In genomic region chr3:43372007-43372754, GRCh38 we compare ENCODE assay signal across 17 cellular contexts.
DNase-seq lines count a peak whose midpoint lies in the region; ATAC-seq and TF ChIP-seq lines count a peak whose summit lies in the region.
"Had no signal": no experiment of that assay in that cellular context is flagged by ENCODE, and none has a peak within 500 bp of the region (broad histone marks: within the 10 kb centered on the region; RNA-seq: fewer than 3 reads in every experiment).

No MANE protein-coding gene starts in this region.

- peaks cover 27% of the 10 kb centered on the region for H3K4me1 Mint-ChIP-seq in WTC11
- peaks cover 36% of the 10 kb centered on the region for H3K4me1 Mint-ChIP-seq in stimulated activated effector memory CD8-positive, alpha-beta T cell treated with anti-CD3 and anti-CD28 coated beads, Interleukin-12 subunit alpha, Interleukin-12 subunit beta, amount 100 ng/mL, for 72 hours
- H3K4me1 Mint-ChIP-seq in MCF 10A (ENCODE audit: insufficient read depth, unreplicated experiment) = no peaks in the 10 kb centered on the region
- H3K4me1 Mint-ChIP-seq: IgD-negative memory B cell had no signal

- H3K4me1 ChIP-seq in A673 (ENCODE audit: insufficient read depth, low read length, poor library complexity, severe bottlenecking) = no peaks in the 10 kb centered on the region
- H3K4me1 ChIP-seq: HAP-1 had no signal

- DNase-seq in Right ventricle myocardium inferior (ENCODE audit: missing footprints) = peak; percentile 23
- no peak for DNase-seq in cardiac septum (ENCODE audit: low spot score)
- no peak for DNase-seq in WTC11 (ENCODE audit: low spot score)
- peak; percentile 56 for DNase-seq in left kidney (ENCODE audit: low read depth, low spot score)
- DNase-seq in stimulated activated effector memory CD8-positive, alpha-beta T cell treated with anti-CD3 and anti-CD28 coated beads, Interleukin-12 subunit alpha, Interleukin-12 subunit beta, amount 100 ng/mL, for 72 hours (ENCODE audit: low spot score in 2 of 2) = no peak
- no peak for DNase-seq in stimulated activated CD4-positive, alpha-beta T cell treated with anti-CD3 and anti-CD28 coated beads, Interleukin-15, amount 100 ng/mL, for 24 hours
- DNase-seq in A673 (ENCODE audit: low spot score) = no peak
- DNase-seq in MCF 10A (ENCODE audit: unreplicated experiment) = no peak
- DNase-seq: DMS53, Kasumi-1, NCI-H1105, NCI-H1694, NCI-H526 treated with DMSO at 0.1 percent for 48 hours, SHP77 had no signal

- H3K4me3 Mint-ChIP-seq in WTC11 (peak overlapping the region; percentile 7; the same call in 1 of the 2 replicates), MCF 10A (ENCODE audit: unreplicated experiment) (no peak overlapping the region)
- no peak overlapping the region for H3K4me3 Mint-ChIP-seq in stimulated activated effector memory CD8-positive, alpha-beta T cell treated with anti-CD3 and anti-CD28 coated beads, Interleukin-12 subunit alpha, Interleukin-12 subunit beta, amount 100 ng/mL, for 72 hours

- H3K27me3 ChIP-seq in A673 (replicated peaks; ENCODE audit: insufficient read depth, low read depth, low read length, poor library complexity) = no peaks in the 10 kb centered on the region

- no TSS peak for BruUV-seq in A673 (replicated peaks; lab: Mats Ljungman, UMichigan)
- no TSS peak for BruUV-seq in MCF 10A (replicated peaks; lab: Mats Ljungman, UMichigan)

- POLR2A ChIA-PET in WTC11 (lab: Charles Lee) = no interaction called here
- POLR2A ChIA-PET in A673 (lab: Charles Lee; ENCODE audit: low non-redundant PET) = no interaction called here
- POLR2A ChIA-PET in MCF 10A (lab: Yijun Ruan, JAX) = interaction anchor here (0.7 kb wide), 1 partner anchor 357 kb away, joined by 3 read pairs; no protein-coding TSS in a partner anchor

- H3K36me3 Mint-ChIP-seq in WTC11 (no peaks in the 10 kb centered on the region), MCF 10A (ENCODE audit: insufficient read depth, unreplicated experiment) (no peaks in the 10 kb centered on the region)
- H3K36me3 Mint-ChIP-seq in stimulated activated effector memory CD8-positive, alpha-beta T cell treated with anti-CD3 and anti-CD28 coated beads, Interleukin-12 subunit alpha, Interleukin-12 subunit beta, amount 100 ng/mL, for 72 hours = no peaks in the 10 kb centered on the region

- H3K27ac Mint-ChIP-seq in WTC11 (peak overlapping the region; percentile 78), MCF 10A (ENCODE audit: low read depth, unreplicated experiment) (no peak overlapping the region)
- H3K27ac Mint-ChIP-seq in stimulated activated effector memory CD8-positive, alpha-beta T cell treated with anti-CD3 and anti-CD28 coated beads, Interleukin-12 subunit alpha, Interleukin-12 subunit beta, amount 100 ng/mL, for 72 hours = peak overlapping the region; percentile 1

- no peak for ATAC-seq in Right ventricle myocardium inferior
- peak; percentile 51 for ATAC-seq in WTC11
- no peak for ATAC-seq in stimulated activated effector memory CD8-positive, alpha-beta T cell treated with anti-CD3 and anti-CD28 coated beads, Interleukin-12 subunit alpha, Interleukin-12 subunit beta, amount 100 ng/mL, for 72 hours

- no peak for TF ChIP-seq CTCF in WTC11 (IDR thresholded peaks at IDR 0.05)
- TF ChIP-seq CTCF in A673 (conservative IDR thresholded peaks at IDR 0.05; ENCODE audit: low read depth, low read length) = no peak
- no peak for TF ChIP-seq CTCF in MCF 10A (IDR thresholded peaks at IDR 0.05; ENCODE audit: unreplicated experiment)

- H3K27ac ChIP-seq in A673 (ENCODE audit: low read depth, low read length, poor library complexity, severe bottlenecking) = no peak overlapping the region
- H3K27ac ChIP-seq: C4-2B had no signal

- H3K36me3 ChIP-seq in A673 (ENCODE audit: insufficient read depth, low read length, poor library complexity, severe bottlenecking) = no peaks in the 10 kb centered on the region
- H3K36me3 ChIP-seq: HAP-1 had no signal

- intact Hi-C loops in Right ventricle myocardium inferior (cut with DNase I) (loop anchor here (10.0 kb wide), 1 partner anchor 407 kb away; no protein-coding TSS in a partner anchor), cardiac septum (cut with DNase I) (no loop called here), A673 (cut with micrococcal nuclease; ENCODE audit: unreplicated experiment) (loop anchor here (10.0 kb wide), 1 partner anchor 147 kb away; no protein-coding TSS in a partner anchor), MCF 10A (cut with micrococcal nuclease) (loop anchor here (10.0 kb wide), 1 partner anchor 123 kb away; no protein-coding TSS in a partner anchor)

- CTCF ChIA-PET in WTC11 (lab: Charles Lee) = interaction anchor here (1.2 to 1.6 kb wide), 2 partner anchors 130 to 149 kb away, joined by 5 read pairs; no protein-coding TSS in a partner anchor
- CTCF ChIA-PET in A673 (lab: Charles Lee) = no interaction called here
- CTCF ChIA-PET in MCF 10A (lab: Yijun Ruan, JAX) = interaction anchor here (0.6 kb wide), 1 partner anchor 385 kb away, joined by 3 read pairs; no protein-coding TSS in a partner anchor

- H3K9me3 ChIP-seq in A673 (ENCODE audit: low read depth, low read length, poor library complexity, severe bottlenecking) = no peaks in the 10 kb centered on the region
- H3K9me3 ChIP-seq: HAP-1 had no signal

- no peaks in the 10 kb centered on the region for H3K27me3 Mint-ChIP-seq in WTC11 (ENCODE audit: low read depth)
- no peaks in the 10 kb centered on the region for H3K27me3 Mint-ChIP-seq in MCF 10A (ENCODE audit: insufficient read depth, unreplicated experiment)
- H3K27me3 Mint-ChIP-seq: IgD-negative memory B cell had no signal

- H3K9me3 Mint-ChIP-seq in WTC11 (no peaks in the 10 kb centered on the region), MCF 10A (ENCODE audit: unreplicated experiment) (no peaks in the 10 kb centered on the region)
- no peaks in the 10 kb centered on the region for H3K9me3 Mint-ChIP-seq in stimulated activated effector memory CD8-positive, alpha-beta T cell treated with anti-CD3 and anti-CD28 coated beads, Interleukin-12 subunit alpha, Interleukin-12 subunit beta, amount 100 ng/mL, for 72 hours
- H3K9me3 Mint-ChIP-seq: IgD-negative memory B cell had no signal

- H3K4me3 ChIP-seq in A673 (ENCODE audit: low read depth, low read length, poor library complexity, severe bottlenecking) = no peak overlapping the region
- H3K4me3 ChIP-seq: HAP-1 had no signal

TF ChIP-seq in WTC11, 78 proteins besides CTCF, POLR2A, EP300 and RAD21 (continues in another document):
- TF ChIP-seq RELA (CRISPR knock-in tag; IDR thresholded peaks at IDR 0.05; ENCODE audit: borderline replicate concordance) (no peak), HMGXB4 (CRISPR knock-in tag; IDR thresholded peaks at IDR 0.05) (no peak), FOXK1 (CRISPR knock-in tag; IDR thresholded peaks at IDR 0.05) (no peak), TEAD1 (CRISPR knock-in tag; IDR thresholded peaks at IDR 0.05) (no peak), ATF1 (CRISPR knock-in tag; IDR thresholded peaks at IDR 0.05) (no peak), AR (CRISPR knock-in tag; IDR thresholded peaks at IDR 0.05) (no peak), ATF6 (CRISPR knock-in tag; IDR thresholded peaks at IDR 0.05) (no peak)

Comparison
In these comparisons a context has a peak if more than half of its experiments do, and no peak if none do; other contexts are left out.
1. DNase-seq: peak in Right ventricle myocardium inferior (single experiment) and left kidney (single experiment); none in cardiac septum (single experiment), WTC11 (single experiment), stimulated activated effector memory CD8-positive, alpha-beta T cell treated with anti-CD3 and anti-CD28 coated beads, Interleukin-12 subunit alpha, Interleukin-12 subunit beta, amount 100 ng/mL, for 72 hours (0 of 2), stimulated activated CD4-positive, alpha-beta T cell treated with anti-CD3 and anti-CD28 coated beads, Interleukin-15, amount 100 ng/mL, for 24 hours (single experiment), A673 (single experiment) and MCF 10A (single experiment).